1 cellular context compared by ENCODE assay signal in the genomic region with DNA sequence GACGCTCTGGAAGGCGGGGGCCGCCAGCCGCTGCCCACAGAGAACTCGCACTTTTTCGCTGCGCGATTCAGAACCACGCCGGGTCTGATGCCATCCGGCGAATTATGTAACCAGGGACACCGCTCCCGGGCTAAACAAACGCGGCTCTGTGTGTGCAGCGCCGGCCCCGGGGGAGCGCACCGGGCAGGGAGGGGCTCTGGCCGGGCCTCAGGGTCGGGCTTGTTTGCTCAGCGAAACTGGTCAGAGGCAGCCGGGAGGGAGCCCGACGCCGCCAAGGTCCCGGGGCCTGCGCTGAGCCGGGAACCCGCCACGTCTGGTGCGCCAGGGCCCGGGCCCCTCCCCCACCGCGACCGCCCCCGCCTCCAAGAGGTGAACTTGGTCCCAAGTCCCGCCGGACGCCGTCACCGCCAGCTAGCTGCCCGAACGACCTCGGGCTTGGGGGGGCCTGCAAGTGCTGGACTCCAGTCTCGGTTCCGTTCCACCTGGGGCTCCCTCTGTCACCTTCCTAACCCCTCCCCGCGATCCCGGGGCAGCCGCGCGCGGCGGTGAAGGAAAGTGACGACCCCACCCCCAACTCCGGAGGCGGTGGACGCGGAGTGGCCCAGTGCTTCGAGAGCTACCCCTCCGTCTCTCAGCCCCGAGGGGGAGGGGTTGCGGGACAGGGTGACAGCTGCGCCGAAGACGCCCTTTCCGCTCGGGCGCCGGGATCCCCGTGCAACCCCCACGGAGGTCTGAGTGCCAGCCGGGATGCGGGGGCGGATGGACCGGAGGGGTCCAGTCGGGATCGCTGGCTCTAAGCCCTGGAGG.
TF ChIP-seq lines count a peak whose summit lies in the region.

No MANE protein-coding gene starts in this region.

TF ChIP-seq in HepG2, 621 proteins besides CTCF, POLR2A, EP300 and RAD21 (continued from another document and continues in another):
- TF ChIP-seq CREM (IDR thresholded peaks at IDR 0.05) = no peak; the same call in 1 of the 2 replicates
- TF ChIP-seq CREM (CRISPR knock-in tag; IDR thresholded peaks at IDR 0.05) = no peak
- TF ChIP-seq ATF2 (CRISPR knock-in tag; IDR thresholded peaks at IDR 0.05) = peak; percentile 89
- TF ChIP-seq ZFP41 (CRISPR knock-in tag; IDR thresholded peaks at IDR 0.05; ENCODE audit: borderline replicate concordance) = no peak
- TF ChIP-seq ZNF225 (CRISPR knock-in tag; IDR thresholded peaks at IDR 0.05) = peak; percentile 24; the same call in 1 of the 2 replicates
- TF ChIP-seq IRF9 (CRISPR knock-in tag; IDR thresholded peaks at IDR 0.05; ENCODE audit: borderline replicate concordance) = no peak
- no peak for TF ChIP-seq EHMT2 (IDR thresholded peaks at IDR 0.05; ENCODE audit: borderline replicate concordance, low read depth, low read length)
- no peak for TF ChIP-seq HDAC6 (IDR thresholded peaks at IDR 0.05; ENCODE audit: low read depth, low read length)
- TF ChIP-seq E2F5 (CRISPR knock-in tag; conservative IDR thresholded peaks at IDR 0.05) = peak; percentile 42; the same call in 1 of the 2 replicates
- TF ChIP-seq TP53 (CRISPR knock-in tag; conservative IDR thresholded peaks at IDR 0.05) = 0 out of 2 replicates have a peak, but pooled peaks have one; percentile 69
- TF ChIP-seq ZNF737 (CRISPR knock-in tag; IDR thresholded peaks at IDR 0.05; ENCODE audit: borderline replicate concordance) = no peak
- TF ChIP-seq TAF1 (CRISPR knock-in tag; IDR thresholded peaks at IDR 0.05) = peak; percentile 72
- 0 out of 2 replicates have a peak, but pooled peaks have one; percentile 49 for TF ChIP-seq KLF15 (CRISPR knock-in tag; IDR thresholded peaks at IDR 0.05; ENCODE audit: borderline replicate concordance)
- no peak for TF ChIP-seq SMYD3 (CRISPR knock-in tag; IDR thresholded peaks at IDR 0.05)
- TF ChIP-seq ISL2 (CRISPR knock-in tag; IDR thresholded peaks at IDR 0.05) = peak; percentile 71; the same call in 1 of the 2 replicates
- TF ChIP-seq, protein P1, sequence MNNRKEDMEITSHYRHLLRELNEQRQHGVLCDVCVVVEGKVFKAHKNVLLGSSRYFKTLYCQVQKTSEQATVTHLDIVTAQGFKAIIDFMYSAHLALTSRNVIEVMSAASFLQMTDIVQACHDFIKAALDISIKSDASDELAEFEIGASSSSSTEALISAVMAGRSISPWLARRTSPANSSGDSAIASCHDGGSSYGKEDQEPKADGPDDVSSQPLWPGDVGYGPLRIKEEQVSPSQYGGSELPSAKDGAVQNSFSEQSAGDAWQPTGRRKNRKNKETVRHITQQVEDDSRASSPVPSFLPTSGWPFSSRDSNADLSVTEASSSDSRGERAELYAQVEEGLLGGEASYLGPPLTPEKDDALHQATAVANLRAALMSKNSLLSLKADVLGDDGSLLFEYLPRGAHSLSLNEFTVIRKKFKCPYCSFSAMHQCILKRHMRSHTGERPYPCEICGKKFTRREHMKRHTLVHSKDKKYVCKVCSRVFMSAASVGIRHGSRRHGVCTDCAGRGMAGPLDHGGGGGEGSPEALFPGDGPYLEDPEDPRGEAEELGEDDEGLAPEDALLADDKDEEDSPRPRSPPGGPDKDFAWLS (CRISPR knock-in tag; IDR thresholded peaks at IDR 0.05; ENCODE audit: borderline replicate concordance) = no peak
- peak; percentile 60; the same call in 1 of the 2 replicates for TF ChIP-seq BCL3 (CRISPR knock-in tag; IDR thresholded peaks at IDR 0.05)
- peak; percentile 16 for TF ChIP-seq NRL (CRISPR knock-in tag; IDR thresholded peaks at IDR 0.05; ENCODE audit: borderline replicate concordance)
- TF ChIP-seq, protein P2, sequence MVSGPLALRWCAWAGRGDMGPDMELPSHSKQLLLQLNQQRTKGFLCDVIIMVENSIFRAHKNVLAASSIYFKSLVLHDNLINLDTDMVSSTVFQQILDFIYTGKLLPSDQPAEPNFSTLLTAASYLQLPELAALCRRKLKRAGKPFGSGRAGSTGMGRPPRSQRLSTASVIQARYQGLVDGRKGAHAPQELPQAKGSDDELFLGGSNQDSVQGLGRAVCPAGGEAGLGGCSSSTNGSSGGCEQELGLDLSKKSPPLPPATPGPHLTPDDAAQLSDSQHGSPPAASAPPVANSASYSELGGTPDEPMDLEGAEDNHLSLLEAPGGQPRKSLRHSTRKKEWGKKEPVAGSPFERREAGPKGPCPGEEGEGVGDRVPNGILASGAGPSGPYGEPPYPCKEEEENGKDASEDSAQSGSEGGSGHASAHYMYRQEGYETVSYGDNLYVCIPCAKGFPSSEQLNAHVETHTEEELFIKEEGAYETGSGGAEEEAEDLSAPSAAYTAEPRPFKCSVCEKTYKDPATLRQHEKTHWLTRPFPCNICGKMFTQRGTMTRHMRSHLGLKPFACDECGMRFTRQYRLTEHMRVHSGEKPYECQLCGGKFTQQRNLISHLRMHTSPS (CRISPR knock-in tag; IDR thresholded peaks at IDR 0.05; ENCODE audit: low read depth) = peak; percentile 66
- peak; percentile 86; the same call in 1 of the 2 replicates for TF ChIP-seq ZNF224 (CRISPR knock-in tag; IDR thresholded peaks at IDR 0.05)
- TF ChIP-seq ZNF160 (CRISPR knock-in tag; IDR thresholded peaks at IDR 0.05) = peak; percentile 76; the same call in 1 of the 2 replicates
- TF ChIP-seq ELF4 (CRISPR knock-in tag; IDR thresholded peaks at IDR 0.05; ENCODE audit: borderline replicate concordance) = peak; percentile 49; the same call in 1 of the 2 replicates
- TF ChIP-seq ZNF550 (CRISPR knock-in tag; IDR thresholded peaks at IDR 0.05; ENCODE audit: borderline replicate concordance) = no peak
- TF ChIP-seq, protein P3, sequence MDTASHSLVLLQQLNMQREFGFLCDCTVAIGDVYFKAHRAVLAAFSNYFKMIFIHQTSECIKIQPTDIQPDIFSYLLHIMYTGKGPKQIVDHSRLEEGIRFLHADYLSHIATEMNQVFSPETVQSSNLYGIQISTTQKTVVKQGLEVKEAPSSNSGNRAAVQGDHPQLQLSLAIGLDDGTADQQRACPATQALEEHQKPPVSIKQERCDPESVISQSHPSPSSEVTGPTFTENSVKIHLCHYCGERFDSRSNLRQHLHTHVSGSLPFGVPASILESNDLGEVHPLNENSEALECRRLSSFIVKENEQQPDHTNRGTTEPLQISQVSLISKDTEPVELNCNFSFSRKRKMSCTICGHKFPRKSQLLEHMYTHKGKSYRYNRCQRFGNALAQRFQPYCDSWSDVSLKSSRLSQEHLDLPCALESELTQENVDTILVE (CRISPR knock-in tag; IDR thresholded peaks at IDR 0.05) = peak; percentile 99
- TF ChIP-seq ZNF20 (CRISPR knock-in tag; IDR thresholded peaks at IDR 0.05) = 0 out of 2 replicates have a peak, but pooled peaks have one; percentile 10
- TF ChIP-seq TFDP1 (CRISPR knock-in tag; IDR thresholded peaks at IDR 0.05; ENCODE audit: borderline replicate concordance) = 0 out of 2 replicates have a peak, but pooled peaks have one; percentile 16
- no peak for TF ChIP-seq CHD4 (IDR thresholded peaks at IDR 0.05; ENCODE audit: borderline replicate concordance, low read length)
- TF ChIP-seq ZNF207 (IDR thresholded peaks at IDR 0.05; ENCODE audit: borderline replicate concordance) = no peak
- 0 out of 2 replicates have a peak, but pooled peaks have one; percentile 21 for TF ChIP-seq KLF9 (CRISPR knock-in tag; IDR thresholded peaks at IDR 0.05; ENCODE audit: low read depth)
- TF ChIP-seq ZNF720 (CRISPR knock-in tag; IDR thresholded peaks at IDR 0.05) = no peak
- peak; percentile 64; the same call in 1 of the 2 replicates for TF ChIP-seq MXD4 (CRISPR knock-in tag; IDR thresholded peaks at IDR 0.05)
- peak; percentile 84; the same call in 1 of the 2 replicates for TF ChIP-seq ZSCAN21 (CRISPR knock-in tag; IDR thresholded peaks at IDR 0.05; ENCODE audit: borderline replicate concordance)
- no peak for TF ChIP-seq TCF7 (IDR thresholded peaks at IDR 0.05; ENCODE audit: low read depth)
- peak; percentile 56; the same call in 1 of the 2 replicates for TF ChIP-seq ZKSCAN8 (CRISPR knock-in tag; IDR thresholded peaks at IDR 0.05; ENCODE audit: borderline replicate concordance)
- TF ChIP-seq, protein P4, sequence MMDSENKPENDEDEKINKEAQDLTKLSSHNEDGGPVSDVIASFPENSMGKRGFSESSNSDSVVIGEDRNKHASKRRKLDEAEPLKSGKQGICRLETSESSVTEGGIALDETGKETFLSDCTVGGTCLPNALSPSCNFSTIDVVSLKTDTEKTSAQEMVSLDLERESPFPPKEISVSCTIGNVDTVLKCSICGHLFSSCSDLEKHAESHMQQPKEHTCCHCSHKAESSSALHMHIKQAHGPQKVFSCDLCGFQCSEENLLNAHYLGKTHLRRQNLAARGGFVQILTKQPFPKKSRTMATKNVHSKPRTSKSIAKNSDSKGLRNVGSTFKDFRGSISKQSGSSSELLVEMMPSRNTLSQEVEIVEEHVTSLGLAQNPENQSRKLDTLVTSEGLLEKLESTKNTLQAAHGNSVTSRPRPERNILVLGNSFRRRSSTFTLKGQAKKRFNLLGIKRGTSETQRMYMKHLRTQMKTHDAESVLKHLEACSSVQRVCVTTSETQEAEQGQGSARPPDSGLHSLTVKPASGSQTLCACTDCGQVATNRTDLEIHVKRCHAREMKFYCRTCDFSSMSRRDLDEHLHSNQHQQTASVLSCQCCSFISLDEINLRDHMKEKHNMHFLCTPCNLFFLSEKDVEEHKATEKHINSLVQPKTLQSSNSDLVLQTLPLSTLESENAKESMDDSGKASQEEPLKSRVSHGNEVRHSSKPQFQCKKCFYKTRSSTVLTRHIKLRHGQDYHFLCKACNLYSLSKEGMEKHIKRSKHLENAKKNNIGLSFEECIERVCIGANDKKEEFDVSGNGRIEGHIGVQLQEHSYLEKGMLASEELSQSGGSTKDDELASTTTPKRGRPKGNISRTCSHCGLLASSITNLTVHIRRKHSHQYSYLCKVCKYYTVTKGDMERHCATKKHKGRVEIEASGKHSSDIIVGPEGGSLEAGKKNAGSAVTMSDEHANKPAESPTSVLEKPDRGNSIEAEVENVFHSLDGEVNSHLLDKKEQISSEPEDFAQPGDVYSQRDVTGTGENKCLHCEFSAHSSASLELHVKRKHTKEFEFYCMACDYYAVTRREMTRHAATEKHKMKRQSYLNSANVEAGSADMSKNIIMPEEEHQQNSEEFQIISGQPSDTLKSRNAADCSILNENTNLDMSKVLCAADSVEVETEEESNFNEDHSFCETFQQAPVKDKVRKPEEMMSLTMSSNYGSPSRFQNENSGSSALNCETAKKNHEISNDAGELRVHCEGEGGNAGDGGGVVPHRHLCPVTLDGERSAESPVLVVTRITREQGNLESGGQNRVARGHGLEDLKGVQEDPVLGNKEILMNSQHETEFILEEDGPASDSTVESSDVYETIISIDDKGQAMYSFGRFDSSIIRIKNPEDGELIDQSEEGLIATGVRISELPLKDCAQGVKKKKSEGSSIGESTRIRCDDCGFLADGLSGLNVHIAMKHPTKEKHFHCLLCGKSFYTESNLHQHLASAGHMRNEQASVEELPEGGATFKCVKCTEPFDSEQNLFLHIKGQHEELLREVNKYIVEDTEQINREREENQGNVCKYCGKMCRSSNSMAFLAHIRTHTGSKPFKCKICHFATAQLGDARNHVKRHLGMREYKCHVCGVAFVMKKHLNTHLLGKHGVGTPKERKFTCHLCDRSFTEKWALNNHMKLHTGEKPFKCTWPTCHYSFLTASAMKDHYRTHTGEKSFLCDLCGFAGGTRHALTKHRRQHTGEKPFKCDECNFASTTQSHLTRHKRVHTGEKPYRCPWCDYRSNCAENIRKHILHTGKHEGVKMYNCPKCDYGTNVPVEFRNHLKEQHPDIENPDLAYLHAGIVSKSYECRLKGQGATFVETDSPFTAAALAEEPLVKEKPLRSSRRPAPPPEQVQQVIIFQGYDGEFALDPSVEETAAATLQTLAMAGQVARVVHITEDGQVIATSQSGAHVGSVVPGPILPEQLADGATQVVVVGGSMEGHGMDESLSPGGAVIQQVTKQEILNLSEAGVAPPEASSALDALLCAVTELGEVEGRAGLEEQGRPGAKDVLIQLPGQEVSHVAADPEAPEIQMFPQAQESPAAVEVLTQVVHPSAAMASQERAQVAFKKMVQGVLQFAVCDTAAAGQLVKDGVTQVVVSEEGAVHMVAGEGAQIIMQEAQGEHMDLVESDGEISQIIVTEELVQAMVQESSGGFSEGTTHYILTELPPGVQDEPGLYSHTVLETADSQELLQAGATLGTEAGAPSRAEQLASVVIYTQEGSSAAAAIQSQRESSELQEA (CRISPR knock-in tag; IDR thresholded peaks at IDR 0.05; ENCODE audit: not compliant biosample characterization) = no peak
- no peak for TF ChIP-seq CENPX (CRISPR knock-in tag; IDR thresholded peaks at IDR 0.05)
- TF ChIP-seq ATF7 (IDR thresholded peaks at IDR 0.05) = no peak
- no peak for TF ChIP-seq ATF7 (CRISPR knock-in tag; IDR thresholded peaks at IDR 0.05)
